9 cellular contexts compared by ENCODE assay signal in the genomic region with DNA sequence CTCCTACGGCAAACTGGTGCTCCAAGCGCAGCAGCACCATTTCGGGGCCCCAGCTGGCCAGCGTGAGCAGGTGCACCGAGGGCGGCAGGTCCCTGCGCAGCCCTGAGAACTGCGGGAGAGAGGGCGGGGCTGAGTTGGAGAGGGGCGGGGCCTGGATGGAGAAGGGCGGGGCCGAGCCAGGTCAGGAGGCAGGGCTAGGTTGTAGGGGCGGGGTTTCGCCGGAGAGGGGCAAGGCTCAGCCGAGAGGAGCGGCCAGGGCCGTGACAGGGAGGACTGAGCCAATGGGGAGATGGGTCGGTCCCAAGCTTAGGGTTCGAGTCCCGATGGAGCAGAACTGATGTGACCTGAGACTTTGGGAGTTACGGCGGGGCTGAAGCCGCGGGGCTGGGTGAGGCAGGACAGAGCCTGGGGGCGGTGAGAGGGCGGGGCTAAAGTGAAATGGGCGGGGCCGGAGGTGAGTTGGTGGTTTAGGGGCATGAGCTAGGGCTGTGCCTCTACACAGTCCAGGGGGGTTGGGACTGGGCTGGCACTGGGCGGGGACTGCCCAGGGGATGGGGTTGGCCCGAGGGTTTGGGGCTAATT. TPM values are rescaled to one million over a fixed set of nuclear protein-coding genes. Genes with fewer than 3 reads are reported as not detected.
DNase-seq lines count a peak whose midpoint lies in the region; ATAC-seq and TF ChIP-seq lines count a peak whose summit lies in the region.
"Had no signal": no experiment of that assay in that cellular context is flagged by ENCODE, and none has a peak within 500 bp of the region (broad histone marks: within the 10 kb centered on the region; RNA-seq: fewer than 3 reads in every experiment).

No MANE protein-coding gene starts in this region.

- H3K4me1 ChIP-seq in Peyer's patch = peaks cover 0 to 14% (median 0%) of the 10 kb centered on the region in 4 donors

- H3K27ac Mint-ChIP-seq in progenitor cell of endocrine pancreas = peak overlapping the region; percentile 71
- H3K27ac Mint-ChIP-seq: IgD-negative memory B cell had no signal

- no peaks in the 10 kb centered on the region for H3K9me3 ChIP-seq in Peyer's patch

- no peaks in the 10 kb centered on the region for H3K27me3 ChIP-seq in Peyer's patch

- H3K36me3 Mint-ChIP-seq in progenitor cell of endocrine pancreas (ENCODE audit: insufficient read depth) = peaks cover 15% of the 10 kb centered on the region
- H3K36me3 Mint-ChIP-seq: IgD-negative memory B cell had no signal

- no peak overlapping the region for H3K4me3 Mint-ChIP-seq in progenitor cell of endocrine pancreas (ENCODE audit: low read depth)
- H3K4me3 Mint-ChIP-seq: IgD-negative memory B cell had no signal

- TF ChIP-seq POLR2A in GM18526 (IDR thresholded peaks at IDR 0.05; ENCODE audit: extremely low read depth, insufficient read length) (peak; percentile 26), Peyer's patch (IDR thresholded peaks at IDR 0.05) (no peak)

- no peaks in the 10 kb centered on the region for H3K4me1 Mint-ChIP-seq in progenitor cell of endocrine pancreas (ENCODE audit: low read depth)

- peak; percentile 34 to 89 (median 80) for DNase-seq in Peyer's patch
- DNase-seq in fibroblast of pulmonary artery (ENCODE audit: low read depth) = peak; percentile 46
- no peak for DNase-seq in progenitor cell of endocrine pancreas (ENCODE audit: low spot score, unreplicated experiment)
- no peak for DNase-seq in 8988T
- no peak for DNase-seq in epidermal melanocyte (ENCODE audit: insufficient read length, low spot score)
- no peak for DNase-seq in HK-2 (ENCODE audit: unreplicated experiment)

- no peak for ATAC-seq in HG02798 (IDR thresholded peaks at IDR 0.05; ENCODE audit: poor library complexity, unreplicated experiment)

- H3K4me3 ChIP-seq in Peyer's patch (peak overlapping the region in 3 of 4 donors; percentile 12 to 42 (median 42)), fibroblast of pulmonary artery (replicated peaks; ENCODE audit: low read depth, low read length) (peak overlapping the region; percentile 9)

- H3K27ac ChIP-seq in Peyer's patch = no peak overlapping the region

- H3K27me3 Mint-ChIP-seq in progenitor cell of endocrine pancreas = no peaks in the 10 kb centered on the region
- H3K27me3 Mint-ChIP-seq: IgD-negative memory B cell had no signal

- TF ChIP-seq CTCF in Peyer's patch (IDR thresholded peaks at IDR 0.05) (peak in 2 of 6 experiments; percentile 6 to 24), fibroblast of pulmonary artery (IDR thresholded peaks at IDR 0.05; ENCODE audit: low read length, missing control alignments) (no peak), progenitor cell of endocrine pancreas (IDR thresholded peaks at IDR 0.05; ENCODE audit: unreplicated experiment) (no peak)

- peaks cover 0 to 9% (median 0%) of the 10 kb centered on the region in 3 donors for H3K36me3 ChIP-seq in Peyer's patch

- H3K9me3 Mint-ChIP-seq in progenitor cell of endocrine pancreas (ENCODE audit: low read depth) = no peaks in the 10 kb centered on the region
- H3K9me3 Mint-ChIP-seq: IgD-negative memory B cell had no signal

RNA-seq across cellular contexts. Expression of a gene that starts 19.0 kb away (rescaled TPM):
- 10 to 100 TPM; 51.9 to 84.2 (median 68.0) TPM for total RNA-seq in Peyer's patch
- 115 and 120 TPM in 2 replicates for total RNA-seq in progenitor cell of endocrine pancreas

RNA-seq across cellular contexts. Expression of a gene that starts 19.0 kb away (rescaled TPM):
- total RNA-seq in Peyer's patch (10 to 100 TPM in 2 of 4 donors, 1 to 10 TPM in 2; 2.8 to 14.0 (median 9.5) TPM), progenitor cell of endocrine pancreas (16.3 and 17.2 TPM in 2 replicates)

RNA-seq across cellular contexts. Expression of a gene that starts 34.1 kb away (rescaled TPM):
- 100 to 1,000 TPM in 3 of 4 donors, 10 to 100 TPM in 1; 76.4 to 215 (median 150) TPM for total RNA-seq in Peyer's patch
- 92.0 and 106 TPM in 2 replicates for total RNA-seq in progenitor cell of endocrine pancreas

RNA-seq across cellular contexts. Expression of a gene that starts 36.9 kb away (rescaled TPM):
- total RNA-seq in Peyer's patch (10 to 100 TPM; 17.2 to 34.6 (median 29.3) TPM), progenitor cell of endocrine pancreas (22.3 and 24.3 TPM in 2 replicates)

RNA-seq across cellular contexts. Expression of a gene that starts 37.0 kb away (rescaled TPM):
- total RNA-seq in Peyer's patch (1 to 10 TPM; 4.1 to 8.4 (median 4.7) TPM), progenitor cell of endocrine pancreas (12.7 and 15.1 TPM in 2 replicates)

Comparison
In these comparisons a context has a peak if more than half of its experiments do, and no peak if none do; other contexts are left out.
1. DNase-seq: peak in Peyer's patch (3 of 3) and fibroblast of pulmonary artery (single experiment); none in progenitor cell of endocrine pancreas (single experiment), 8988T (single experiment), epidermal melanocyte (single experiment) and HK-2 (single experiment).